Comparison of ENCODE assay signal across 8 cellular contexts in genomic region chr5:139262414-139263139, GRCh38. TPM values are rescaled to one million over a fixed set of nuclear protein-coding genes. Genes with fewer than 3 reads are reported as not detected.
A peak's percentile ranks its signal among the peaks of the same experiment; 100 is the strongest.
DNase-seq lines count a peak whose midpoint lies in the region; ATAC-seq and TF ChIP-seq lines count a peak whose summit lies in the region.

No MANE protein-coding gene starts in this region.

- no peaks in the 10 kb centered on the region for H3K79me2 ChIP-seq in Karpas-422 (ENCODE audit: low read length)

- no peaks in the 10 kb centered on the region for H4K20me1 ChIP-seq in Karpas-422 (ENCODE audit: insufficient read depth, low read depth, low read length)

- POLR2A ChIA-PET in CD8-positive, alpha-beta T cell (lab: Charles Lee), result interaction anchor here (1.0 kb wide), 1 partner anchor 14 kb away, joined by 3 read pairs; no protein-coding TSS in a partner anchor

- no peak overlapping the region for H3K27ac Mint-ChIP-seq in CD8-positive, alpha-beta T cell
- peak overlapping the region; percentile 48 to 70 (median 61) for H3K27ac Mint-ChIP-seq in nephron

- H3K4me3 Mint-ChIP-seq in CD8-positive, alpha-beta T cell, result no peak overlapping the region
- no peak overlapping the region for H3K4me3 Mint-ChIP-seq in nephron

- CTCF ChIA-PET in CD8-positive, alpha-beta T cell (lab: Charles Lee), result interaction anchor here (0.7 to 3.6 kb wide), 7 partner anchors 11 to 683 kb away, joined by 3 to 28 read pairs (median 8); no protein-coding TSS in a partner anchor

- no peaks in the 10 kb centered on the region for H3K36me3 ChIP-seq in CD8-positive, alpha-beta T cell (ENCODE audit: insufficient read depth, low read length)
- H3K36me3 ChIP-seq in Karpas-422 (ENCODE audit: insufficient read depth, low read length), result no peaks in the 10 kb centered on the region
- no peaks in the 10 kb centered on the region for H3K36me3 ChIP-seq in Peyer's patch
- no peaks in the 10 kb centered on the region for H3K36me3 ChIP-seq in stomach smooth muscle (ENCODE audit: control insufficient read depth in 2 of 2, insufficient read depth in 2 of 2, low read length in 2 of 2)

- peak; percentile 37 to 76 (median 64) for DNase-seq in CD8-positive, alpha-beta T cell
- peak; percentile 89 for DNase-seq in Karpas-422
- DNase-seq in Peyer's patch, result peak; percentile 51 to 86 (median 78)
- DNase-seq in activated T-cell treated with anti-CD3 and anti-CD28 coated beads, Interleukin-2, amount 50 U/mL, for 48 hours, result peak; percentile 77 to 82
- peak; percentile 91 for DNase-seq in fibroblast of mammary gland (ENCODE audit: low read depth)

- no peak for TF ChIP-seq POLR2A in Peyer's patch (IDR thresholded peaks at IDR 0.05)

- H3K9me3 ChIP-seq in CD8-positive, alpha-beta T cell (ENCODE audit: low read length), result no peaks in the 10 kb centered on the region
- H3K9me3 ChIP-seq in Karpas-422 (ENCODE audit: low read length) (no peaks in the 10 kb centered on the region), Peyer's patch (no peaks in the 10 kb centered on the region), stomach smooth muscle (ENCODE audit: control insufficient read depth in 2 of 2, low read length in 2 of 2) (no peaks in the 10 kb centered on the region)

- intact Hi-C loops in CD8-positive, alpha-beta T cell (cut with DNase I, micrococcal nuclease), result loop anchor here (1.0 to 10.0 kb wide), 7 partner anchors 620 to 1185 kb away; no protein-coding TSS in a partner anchor

- H3K4me3 ChIP-seq in CD8-positive, alpha-beta T cell (ENCODE audit: low read depth, low read length), result no peak overlapping the region
- H3K4me3 ChIP-seq in Karpas-422 (ENCODE audit: low read length), result no peak overlapping the region
- no peak overlapping the region for H3K4me3 ChIP-seq in Peyer's patch
- H3K4me3 ChIP-seq in fibroblast of mammary gland (ENCODE audit: control insufficient read depth, low read depth, low read length), result no peak overlapping the region
- no peak overlapping the region for H3K4me3 ChIP-seq in stomach smooth muscle (ENCODE audit: low read length in 2 of 2)

- H3K4me2 ChIP-seq in Karpas-422 (ENCODE audit: low read depth, low read length, poor library complexity, severe bottlenecking), result no peak overlapping the region

- peak; percentile 56 for TF ChIP-seq CTCF in CD8-positive, alpha-beta T cell (IDR thresholded peaks at IDR 0.05)
- TF ChIP-seq CTCF in Peyer's patch (IDR thresholded peaks at IDR 0.05), result peak; percentile 16 to 88 (median 75)
- TF ChIP-seq CTCF in fibroblast of mammary gland (conservative IDR thresholded peaks at IDR 0.05; ENCODE audit: control insufficient read depth, insufficient read depth, low read depth, low read length), result peak; percentile 96
- TF ChIP-seq CTCF in nephron (IDR thresholded peaks at IDR 0.05; ENCODE audit: unreplicated experiment in 3 of 3), result peak; percentile 88 to 94 (median 94)

- H3K9ac ChIP-seq in Karpas-422 (ENCODE audit: low read length), result no peak overlapping the region
- H3K9ac ChIP-seq in stomach smooth muscle (ENCODE audit: low read length in 2 of 2), result peak overlapping the region; percentile 39 to 58

- peaks cover 13% of the 10 kb centered on the region for H3K4me1 ChIP-seq in CD8-positive, alpha-beta T cell (ENCODE audit: insufficient read depth, low read length)
- H3K4me1 ChIP-seq in Karpas-422 (ENCODE audit: low read length) (no peaks in the 10 kb centered on the region), Peyer's patch (peaks cover 0 to 5% (median 0%) of the 10 kb centered on the region in 4 donors), stomach smooth muscle (ENCODE audit: control insufficient read depth, insufficient read depth, low read length) (peaks cover 8% of the 10 kb centered on the region)

- H3K4me1 Mint-ChIP-seq in CD8-positive, alpha-beta T cell (ENCODE audit: low read depth), result peaks cover 15% of the 10 kb centered on the region
- peaks cover 22% of the 10 kb centered on the region for H3K4me1 Mint-ChIP-seq in nephron

- H3K9me2 ChIP-seq in Karpas-422 (replicated peaks; ENCODE audit: insufficient read depth, low read length), result no peaks in the 10 kb centered on the region

- peaks cover 3% of the 10 kb centered on the region for H3K27me3 Mint-ChIP-seq in CD8-positive, alpha-beta T cell (ENCODE audit: low read depth)
- H3K27me3 Mint-ChIP-seq in nephron (ENCODE audit: low read depth), result no peaks in the 10 kb centered on the region

- no peaks in the 10 kb centered on the region for H3K9me3 Mint-ChIP-seq in CD8-positive, alpha-beta T cell
- no peaks in the 10 kb centered on the region for H3K9me3 Mint-ChIP-seq in nephron

- H3K27me3 ChIP-seq in CD8-positive, alpha-beta T cell (ENCODE audit: insufficient read depth, low read length), result no peaks in the 10 kb centered on the region
- H3K27me3 ChIP-seq in Karpas-422 (ENCODE audit: low read length) (no peaks in the 10 kb centered on the region), Peyer's patch (no peaks in the 10 kb centered on the region), stomach smooth muscle (ENCODE audit: control insufficient read depth in 1 of 2, insufficient read depth in 2 of 2, low read length in 2 of 2) (no peaks in the 10 kb centered on the region)

- H3K36me3 Mint-ChIP-seq in CD8-positive, alpha-beta T cell, result no peaks in the 10 kb centered on the region
- H3K36me3 Mint-ChIP-seq in nephron (ENCODE audit: low read depth), result no peaks in the 10 kb centered on the region

- ATAC-seq in CD8-positive, alpha-beta T cell, result peak; percentile 99
- ATAC-seq in GM21423 (IDR thresholded peaks at IDR 0.05; ENCODE audit: unreplicated experiment), result peak; percentile 80

- no peak overlapping the region for H3K27ac ChIP-seq in CD8-positive, alpha-beta T cell (ENCODE audit: low read depth, low read length)
- H3K27ac ChIP-seq in Karpas-422 (ENCODE audit: low read length) (no peak overlapping the region), Peyer's patch (no peak overlapping the region), stomach smooth muscle (ENCODE audit: low read length) (peak overlapping the region; percentile 37)

- no peak overlapping the region for H2AFZ ChIP-seq in Karpas-422 (ENCODE audit: low read length)

RNA-seq across cellular contexts. Expression of gene MATR3, which starts 31.0 kb away (rescaled TPM):
- 100 to 1,000 TPM; 420 to 430 TPM for total RNA-seq in CD8-positive, alpha-beta T cell
- total RNA-seq in Karpas-422 (2014; rRNA removed; shearing (Covaris generic); ENCODE audit: low replicate concordance), result 188 and 245 TPM in 2 replicates
- total RNA-seq in Peyer's patch, result 100 to 1,000 TPM; 110 to 217 (median 120) TPM
